Comparison of ENCODE assay signal across 1 cellular context in genomic region chr20:34706912-34707784, GRCh38.
TF ChIP-seq lines count a peak whose summit lies in the region.

No MANE protein-coding gene starts in this region.

TF ChIP-seq in HepG2, 621 proteins besides CTCF, POLR2A, EP300 and RAD21 (continues in another document):
- no peak for TF ChIP-seq TCF12 (IDR thresholded peaks at IDR 0.05)
- TF ChIP-seq TCF12 (CRISPR knock-in tag; IDR thresholded peaks at IDR 0.05): no peak
- TF ChIP-seq ZNF281 (CRISPR knock-in tag; IDR thresholded peaks at IDR 0.05; ENCODE audit: borderline replicate concordance): peak; percentile 52; the same call in 1 of the 2 replicates
- TF ChIP-seq, protein P1, sequence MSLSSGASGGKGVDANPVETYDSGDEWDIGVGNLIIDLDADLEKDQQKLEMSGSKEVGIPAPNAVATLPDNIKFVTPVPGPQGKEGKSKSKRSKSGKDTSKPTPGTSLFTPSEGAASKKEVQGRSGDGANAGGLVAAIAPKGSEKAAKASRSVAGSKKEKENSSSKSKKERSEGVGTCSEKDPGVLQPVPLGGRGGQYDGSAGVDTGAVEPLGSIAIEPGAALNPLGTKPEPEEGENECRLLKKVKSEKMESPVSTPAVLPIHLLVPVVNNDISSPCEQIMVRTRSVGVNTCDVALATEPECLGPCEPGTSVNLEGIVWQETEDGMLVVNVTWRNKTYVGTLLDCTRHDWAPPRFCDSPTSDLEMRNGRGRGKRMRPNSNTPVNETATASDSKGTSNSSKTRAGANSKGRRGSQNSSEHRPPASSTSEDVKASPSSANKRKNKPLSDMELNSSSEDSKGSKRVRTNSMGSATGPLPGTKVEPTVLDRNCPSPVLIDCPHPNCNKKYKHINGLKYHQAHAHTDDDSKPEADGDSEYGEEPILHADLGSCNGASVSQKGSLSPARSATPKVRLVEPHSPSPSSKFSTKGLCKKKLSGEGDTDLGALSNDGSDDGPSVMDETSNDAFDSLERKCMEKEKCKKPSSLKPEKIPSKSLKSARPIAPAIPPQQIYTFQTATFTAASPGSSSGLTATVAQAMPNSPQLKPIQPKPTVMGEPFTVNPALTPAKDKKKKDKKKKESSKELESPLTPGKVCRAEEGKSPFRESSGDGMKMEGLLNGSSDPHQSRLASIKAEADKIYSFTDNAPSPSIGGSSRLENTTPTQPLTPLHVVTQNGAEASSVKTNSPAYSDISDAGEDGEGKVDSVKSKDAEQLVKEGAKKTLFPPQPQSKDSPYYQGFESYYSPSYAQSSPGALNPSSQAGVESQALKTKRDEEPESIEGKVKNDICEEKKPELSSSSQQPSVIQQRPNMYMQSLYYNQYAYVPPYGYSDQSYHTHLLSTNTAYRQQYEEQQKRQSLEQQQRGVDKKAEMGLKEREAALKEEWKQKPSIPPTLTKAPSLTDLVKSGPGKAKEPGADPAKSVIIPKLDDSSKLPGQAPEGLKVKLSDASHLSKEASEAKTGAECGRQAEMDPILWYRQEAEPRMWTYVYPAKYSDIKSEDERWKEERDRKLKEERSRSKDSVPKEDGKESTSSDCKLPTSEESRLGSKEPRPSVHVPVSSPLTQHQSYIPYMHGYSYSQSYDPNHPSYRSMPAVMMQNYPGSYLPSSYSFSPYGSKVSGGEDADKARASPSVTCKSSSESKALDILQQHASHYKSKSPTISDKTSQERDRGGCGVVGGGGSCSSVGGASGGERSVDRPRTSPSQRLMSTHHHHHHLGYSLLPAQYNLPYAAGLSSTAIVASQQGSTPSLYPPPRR (CRISPR knock-in tag; IDR thresholded peaks at IDR 0.05; ENCODE audit: borderline replicate concordance): peak; percentile 37; the same call in 1 of the 2 replicates
- no peak for TF ChIP-seq PCBP1 (IDR thresholded peaks at IDR 0.05; ENCODE audit: borderline replicate concordance, low read depth, low read length)
- TF ChIP-seq TAF1 (CRISPR knock-in tag; IDR thresholded peaks at IDR 0.05): no peak
- no peak for TF ChIP-seq SRY (CRISPR knock-in tag; IDR thresholded peaks at IDR 0.05)
- TF ChIP-seq YY1 (IDR thresholded peaks at IDR 0.05; ENCODE audit: insufficient read depth, insufficient replicate concordance, low read depth, low read length): no peak
- TF ChIP-seq MLLT10 (CRISPR knock-in tag; IDR thresholded peaks at IDR 0.05): no peak
- TF ChIP-seq MXD1 (CRISPR knock-in tag; IDR thresholded peaks at IDR 0.05): no peak
- peak; percentile 52; the same call in 1 of the 2 replicates for TF ChIP-seq MYPOP (CRISPR knock-in tag; IDR thresholded peaks at IDR 0.05)
- TF ChIP-seq, protein P2, sequence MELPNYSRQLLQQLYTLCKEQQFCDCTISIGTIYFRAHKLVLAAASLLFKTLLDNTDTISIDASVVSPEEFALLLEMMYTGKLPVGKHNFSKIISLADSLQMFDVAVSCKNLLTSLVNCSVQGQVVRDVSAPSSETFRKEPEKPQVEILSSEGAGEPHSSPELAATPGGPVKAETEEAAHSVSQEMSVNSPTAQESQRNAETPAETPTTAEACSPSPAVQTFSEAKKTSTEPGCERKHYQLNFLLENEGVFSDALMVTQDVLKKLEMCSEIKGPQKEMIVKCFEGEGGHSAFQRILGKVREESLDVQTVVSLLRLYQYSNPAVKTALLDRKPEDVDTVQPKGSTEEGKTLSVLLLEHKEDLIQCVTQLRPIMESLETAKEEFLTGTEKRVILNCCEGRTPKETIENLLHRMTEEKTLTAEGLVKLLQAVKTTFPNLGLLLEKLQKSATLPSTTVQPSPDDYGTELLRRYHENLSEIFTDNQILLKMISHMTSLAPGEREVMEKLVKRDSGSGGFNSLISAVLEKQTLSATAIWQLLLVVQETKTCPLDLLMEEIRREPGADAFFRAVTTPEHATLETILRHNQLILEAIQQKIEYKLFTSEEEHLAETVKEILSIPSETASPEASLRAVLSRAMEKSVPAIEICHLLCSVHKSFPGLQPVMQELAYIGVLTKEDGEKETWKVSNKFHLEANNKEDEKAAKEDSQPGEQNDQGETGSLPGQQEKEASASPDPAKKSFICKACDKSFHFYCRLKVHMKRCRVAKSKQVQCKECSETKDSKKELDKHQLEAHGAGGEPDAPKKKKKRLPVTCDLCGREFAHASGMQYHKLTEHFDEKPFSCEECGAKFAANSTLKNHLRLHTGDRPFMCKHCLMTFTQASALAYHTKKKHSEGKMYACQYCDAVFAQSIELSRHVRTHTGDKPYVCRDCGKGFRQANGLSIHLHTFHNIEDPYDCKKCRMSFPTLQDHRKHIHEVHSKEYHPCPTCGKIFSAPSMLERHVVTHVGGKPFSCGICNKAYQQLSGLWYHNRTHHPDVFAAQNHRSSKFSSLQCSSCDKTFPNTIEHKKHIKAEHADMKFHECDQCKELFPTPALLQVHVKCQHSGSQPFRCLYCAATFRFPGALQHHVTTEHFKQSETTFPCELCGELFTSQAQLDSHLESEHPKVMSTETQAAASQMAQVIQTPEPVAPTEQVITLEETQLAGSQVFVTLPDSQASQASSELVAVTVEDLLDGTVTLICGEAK (IDR thresholded peaks at IDR 0.05): no peak
- TF ChIP-seq, protein P2 (CRISPR knock-in tag; IDR thresholded peaks at IDR 0.05): no peak
- TF ChIP-seq NR2F6 (IDR thresholded peaks at IDR 0.05): peak; percentile 84
- peak; percentile 83 for TF ChIP-seq NR2F6 (CRISPR knock-in tag; IDR thresholded peaks at IDR 0.05)
- TF ChIP-seq GFI1 (CRISPR knock-in tag; IDR thresholded peaks at IDR 0.05; ENCODE audit: borderline replicate concordance): peak; percentile 64; the same call in 1 of the 2 replicates
- no peak; the same call in none of the 2 replicates for TF ChIP-seq TBX2 (CRISPR knock-in tag; IDR thresholded peaks at IDR 0.05; ENCODE audit: borderline replicate concordance)
- peak; percentile 54; the same call in 1 of the 2 replicates for TF ChIP-seq EHMT2 (IDR thresholded peaks at IDR 0.05; ENCODE audit: borderline replicate concordance, low read depth, low read length)
- TF ChIP-seq, protein P3, sequence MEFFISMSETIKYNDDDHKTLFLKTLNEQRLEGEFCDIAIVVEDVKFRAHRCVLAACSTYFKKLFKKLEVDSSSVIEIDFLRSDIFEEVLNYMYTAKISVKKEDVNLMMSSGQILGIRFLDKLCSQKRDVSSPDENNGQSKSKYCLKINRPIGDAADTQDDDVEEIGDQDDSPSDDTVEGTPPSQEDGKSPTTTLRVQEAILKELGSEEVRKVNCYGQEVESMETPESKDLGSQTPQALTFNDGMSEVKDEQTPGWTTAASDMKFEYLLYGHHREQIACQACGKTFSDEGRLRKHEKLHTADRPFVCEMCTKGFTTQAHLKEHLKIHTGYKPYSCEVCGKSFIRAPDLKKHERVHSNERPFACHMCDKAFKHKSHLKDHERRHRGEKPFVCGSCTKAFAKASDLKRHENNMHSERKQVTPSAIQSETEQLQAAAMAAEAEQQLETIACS (CRISPR knock-in tag; IDR thresholded peaks at IDR 0.05): no peak
- TF ChIP-seq MED1 (CRISPR knock-in tag; IDR thresholded peaks at IDR 0.05): peak; percentile 80
- TF ChIP-seq REST (IDR thresholded peaks at IDR 0.05; ENCODE audit: borderline replicate concordance in 1 of 2, low read depth in 1 of 2, low read length in 2 of 2): 0 out of 4 replicates have a peak, but pooled peaks of 1 of the 2 experiments have one; percentile 46
- TF ChIP-seq THYN1 (CRISPR knock-in tag; IDR thresholded peaks at IDR 0.05; ENCODE audit: borderline replicate concordance, low read depth): no peak
- TF ChIP-seq FOXJ3 (CRISPR knock-in tag; IDR thresholded peaks at IDR 0.05; ENCODE audit: borderline replicate concordance): peak; percentile 75; the same call in 1 of the 2 replicates
- no peak for TF ChIP-seq ZNF512 (CRISPR knock-in tag; IDR thresholded peaks at IDR 0.05)
- TF ChIP-seq, protein P4, sequence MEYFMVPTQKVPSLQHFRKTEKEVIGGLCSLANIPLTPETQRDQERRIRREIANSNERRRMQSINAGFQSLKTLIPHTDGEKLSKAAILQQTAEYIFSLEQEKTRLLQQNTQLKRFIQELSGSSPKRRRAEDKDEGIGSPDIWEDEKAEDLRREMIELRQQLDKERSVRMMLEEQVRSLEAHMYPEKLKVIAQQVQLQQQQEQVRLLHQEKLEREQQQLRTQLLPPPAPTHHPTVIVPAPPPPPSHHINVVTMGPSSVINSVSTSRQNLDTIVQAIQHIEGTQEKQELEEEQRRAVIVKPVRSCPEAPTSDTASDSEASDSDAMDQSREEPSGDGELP (IDR thresholded peaks at IDR 0.05; ENCODE audit: borderline replicate concordance, low read depth): peak; percentile 61; the same call in 1 of the 2 replicates
